In genomic region chr6:69232506-69233194, GRCh38 we compare ENCODE assay signal across 8 cellular contexts.
DNase-seq lines count a peak whose midpoint lies in the region; ATAC-seq and TF ChIP-seq lines count a peak whose summit lies in the region.

No MANE protein-coding gene starts in this region.

- no TSS peak for BruUV-seq in OCI-LY7 (replicated peaks; lab: Mats Ljungman, UMichigan)

- CTCF ChIA-PET in OCI-LY7 (lab: Charles Lee; ENCODE audit: unreplicated experiment): no interaction called here

- no peaks in the 10 kb centered on the region for H3K4me1 ChIP-seq in OCI-LY7 (ENCODE audit: insufficient read depth, low read length, poor library complexity, severe bottlenecking)

- H3K9me3 ChIP-seq in OCI-LY7 (ENCODE audit: low read length): no peaks in the 10 kb centered on the region

- no peaks in the 10 kb centered on the region for H4K20me1 ChIP-seq in OCI-LY7 (ENCODE audit: insufficient read depth, low read length)

- peak; percentile 47 for DNase-seq in CD1c-positive myeloid dendritic cell (ENCODE audit: extremely low spot score)
- DNase-seq in OCI-LY7 (ENCODE audit: low spot score): peak; percentile 18
- peak; percentile 49 for DNase-seq in amniotic stem cell (lab: John Stamatoyannopoulos, UW)
- DNase-seq in left ventricle myocardium superior: peak; percentile 86
- peak; percentile 92 for DNase-seq in retina
- DNase-seq in NCI-H446 treated with DMSO at 0.1 percent for 48 hours (lab: John Stamatoyannopoulos, UW): no peak

- no peak overlapping the region for H2AFZ ChIP-seq in OCI-LY7 (ENCODE audit: low read length)

- intact Hi-C loops in OCI-LY7 (cut with micrococcal nuclease; ENCODE audit: unreplicated experiment): no loop called here
- intact Hi-C loops in left ventricle myocardium superior (cut with micrococcal nuclease): no loop called here

- H3K36me3 ChIP-seq in OCI-LY7 (ENCODE audit: insufficient read depth, low read length): no peaks in the 10 kb centered on the region

- TF ChIP-seq CTCF in OCI-LY7 (conservative IDR thresholded peaks at IDR 0.05; ENCODE audit: low read length): no peak

- no peak overlapping the region for H3K27ac ChIP-seq in OCI-LY7 (ENCODE audit: low read depth, low read length, poor library complexity, severe bottlenecking)

- no peaks in the 10 kb centered on the region for H3K79me2 ChIP-seq in OCI-LY7 (ENCODE audit: insufficient read depth, low read depth, low read length)

- POLR2A ChIA-PET in OCI-LY7 (lab: Charles Lee): interaction anchor here (0.5 kb wide), 1 partner anchor 51 kb away, joined by 3 read pairs; no protein-coding TSS in a partner anchor

- ATAC-seq in GM19397 (IDR thresholded peaks at IDR 0.05; ENCODE audit: unreplicated experiment): peak; percentile 96
- ATAC-seq in HG03432 (IDR thresholded peaks at IDR 0.05; ENCODE audit: unreplicated experiment): peak; percentile 100
- peak; percentile 96 for ATAC-seq in left ventricle myocardium superior

- H3K4me3 ChIP-seq in OCI-LY7 (ENCODE audit: low read depth, low read length, poor library complexity, severe bottlenecking): no peak overlapping the region

- H3K4me2 ChIP-seq in OCI-LY7 (ENCODE audit: low read length): no peak overlapping the region

- H3K9me2 ChIP-seq in OCI-LY7 (ENCODE audit: insufficient read depth, low read length): no peaks in the 10 kb centered on the region
